ENCODE assay signal across 8 cellular contexts in the genomic region with DNA sequence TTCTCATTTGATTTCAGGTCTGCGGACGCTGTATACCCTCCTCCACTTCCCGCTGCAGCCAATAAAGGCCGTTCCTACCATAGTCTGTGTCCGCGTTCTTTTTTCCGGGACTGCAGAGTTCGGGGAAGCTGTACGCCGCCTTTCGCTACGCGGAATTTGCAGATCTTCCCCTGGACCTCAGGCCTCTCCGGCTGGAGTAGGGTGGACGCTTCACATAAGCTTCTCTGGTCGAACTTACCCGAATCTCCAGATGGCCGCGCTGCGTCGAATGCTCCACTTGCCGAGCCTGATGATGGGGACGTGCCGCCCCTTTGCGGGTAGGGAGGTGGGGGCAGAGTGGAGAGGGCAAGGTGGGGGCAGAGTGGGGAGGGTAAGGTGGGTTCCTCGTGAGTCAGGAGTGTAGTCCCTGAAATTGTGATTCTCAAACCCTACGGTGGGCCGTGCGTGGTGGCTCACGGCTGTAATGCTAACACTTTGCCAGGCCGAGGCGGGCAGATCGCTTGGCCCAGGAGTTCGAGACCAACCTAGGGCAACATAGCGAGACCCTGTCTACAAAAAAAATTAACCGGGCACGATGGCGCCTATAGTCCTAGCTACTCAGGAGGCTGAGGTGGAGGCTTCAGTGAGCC. TPM values are rescaled to one million over a fixed set of nuclear protein-coding genes. Genes with fewer than 3 reads are reported as not detected.
DNase-seq lines count a peak whose midpoint lies in the region; ATAC-seq lines count a peak whose summit lies in the region.

No MANE protein-coding gene starts in this region.

- peaks cover 30% of the 10 kb centered on the region for H3K36me3 ChIP-seq in HUES48 (ENCODE audit: control insufficient read depth, insufficient read depth, low read length)

- peak overlapping the region; percentile 97 for H3K27ac ChIP-seq in HUES48 (ENCODE audit: low read depth, low read length)

- ATAC-seq in GM19395 (IDR thresholded peaks at IDR 0.05; ENCODE audit: unreplicated experiment) (peak; percentile 35), left lobe of liver (peak; percentile 39), HG03442 (IDR thresholded peaks at IDR 0.05; ENCODE audit: unreplicated experiment) (no peak)

- peak overlapping the region; percentile 98 for H3K9ac ChIP-seq in HUES48 (ENCODE audit: low read depth, low read length)

- no peaks in the 10 kb centered on the region for H3K9me3 ChIP-seq in HUES48 (ENCODE audit: control insufficient read depth, insufficient read depth, low read length)

- H3K4me1 ChIP-seq in HUES48 (ENCODE audit: control insufficient read depth, insufficient read depth, low read length): peaks cover 12% of the 10 kb centered on the region; the same call in 1 of the 2 replicates

- DNase-seq in AML-193 (lab: John Stamatoyannopoulos, UW): peak; percentile 35 to 66
- DNase-seq in activated CD4-positive, CD25-positive, alpha-beta regulatory T cell (lab: John Stamatoyannopoulos, UW): peak; percentile 22 to 30 (median 27)
- DNase-seq in central memory CD4-positive, alpha-beta T cell: peak; percentile 49
- DNase-seq in left lobe of liver (ENCODE audit: low spot score): peak; percentile 59
- peak; percentile 38 to 55 (median 43) for DNase-seq in stimulated activated CD4-positive, alpha-beta T cell treated with anti-CD3 and anti-CD28 coated beads, TNF-alpha, amount 100 ng/mL, for 24 hours (ENCODE audit: low read depth in 3 of 3)

- H3K4me3 ChIP-seq in HUES48 (ENCODE audit: low read depth, low read length): peak overlapping the region; percentile 73

- H3K27me3 ChIP-seq in HUES48 (ENCODE audit: control insufficient read depth, insufficient read depth, low read length): no peaks in the 10 kb centered on the region

RNA-seq across cellular contexts. Expression of a gene that starts 0.6 kb away (rescaled TPM):
- total RNA-seq in left lobe of liver: 3.4 TPM

RNA-seq across cellular contexts. Expression of a gene that starts 0.7 kb away (rescaled TPM):
- 30.4 TPM for total RNA-seq in left lobe of liver

RNA-seq across cellular contexts. Expression of a gene that starts 5.7 kb away (rescaled TPM):
- total RNA-seq in left lobe of liver: 4.9 TPM

RNA-seq across cellular contexts. Expression of a gene that starts 6.3 kb away (rescaled TPM):
- 3.3 TPM for total RNA-seq in left lobe of liver

RNA-seq across cellular contexts. Expression of a gene that starts 12.6 kb away (rescaled TPM):
- 12.8 TPM for total RNA-seq in left lobe of liver
